ENCODE assay signal across 8 cellular contexts in genomic region chr6:157176-157575, GRCh38.
DNase-seq lines count a peak whose midpoint lies in the region; ATAC-seq and TF ChIP-seq lines count a peak whose summit lies in the region.
"Not testable (repeated sequence)": the region's sequence is repeated elsewhere in the genome, so short reads cannot be mapped to it uniquely, and the experiment has no call there.

No MANE protein-coding gene starts in this region.

- BruUV-seq in Panc1 (replicated peaks; lab: Mats Ljungman, UMichigan): not testable (repeated sequence)

- not testable (repeated sequence) for H3K27ac ChIP-seq in CD4-positive, alpha-beta T cell (ENCODE audit: low read depth, low read length); Panc1 (ENCODE audit: low read length); hepatocyte

- TF ChIP-seq CTCF in CD4-positive, alpha-beta T cell (IDR thresholded peaks at IDR 0.05): peak; percentile 58
- peak; percentile 17 for TF ChIP-seq CTCF in GM13976 (IDR thresholded peaks at IDR 0.05; ENCODE audit: borderline replicate concordance, control extremely low read depth, extremely low read depth, insufficient read depth, missing control alignments)
- peak; percentile 41 for TF ChIP-seq CTCF in Panc1 (IDR thresholded peaks at IDR 0.05)
- peak; percentile 72 for TF ChIP-seq CTCF in chondrocyte (IDR thresholded peaks at IDR 0.05)
- peak; percentile 34 for TF ChIP-seq CTCF in hepatocyte (IDR thresholded peaks at IDR 0.05; ENCODE audit: poor library complexity)

- DNase-seq in CD4-positive, alpha-beta T cell: peak in 1 of 10 experiments; percentile 11
- DNase-seq in GM13976 (ENCODE audit: low spot score); Panc1 (ENCODE audit: low read depth, low spot score); chondrocyte (ENCODE audit: low spot score); hepatocyte (ENCODE audit: low spot score); stimulated activated effector memory CD8-positive, alpha-beta T cell treated with anti-CD3 and anti-CD28 coated beads, Interleukin-12 subunit alpha, Interleukin-12 subunit beta, amount 100 ng/mL, for 72 hours (ENCODE audit: low spot score in 2 of 2): not testable (repeated sequence)
- peak; percentile 20 for DNase-seq in MV-4-11 (lab: John Stamatoyannopoulos, UW)
- peak; percentile 35 for DNase-seq in activated CD4-positive, alpha-beta memory T cell treated with anti-CD3 and anti-CD28 coated beads, Interleukin-2, amount 10 ng/mL, durations not matched to agents 7 days and 5 days

- H3K36me3 ChIP-seq in Panc1 (ENCODE audit: control insufficient read depth, insufficient read depth, low read length); hepatocyte (replicated peaks; ENCODE audit: insufficient read depth, low read depth): not testable (repeated sequence)

- not testable (repeated sequence) for H3K4me1 Mint-ChIP-seq in CD4-positive, alpha-beta T cell (ENCODE audit: low read depth)
- H3K4me1 Mint-ChIP-seq in activated CD4-positive, alpha-beta memory T cell treated with anti-CD3 and anti-CD28 coated beads, Interleukin-2, amount 10 ng/mL, durations not matched to agents 7 days and 5 days: peaks cover 53% of the 10 kb centered on the region
- H3K4me1 Mint-ChIP-seq in chondrocyte (ENCODE audit: low read depth): peaks cover 15% of the 10 kb centered on the region
- H3K4me1 Mint-ChIP-seq in stimulated activated effector memory CD8-positive, alpha-beta T cell treated with anti-CD3 and anti-CD28 coated beads, Interleukin-12 subunit alpha, Interleukin-12 subunit beta, amount 100 ng/mL, for 72 hours: peaks cover 32% of the 10 kb centered on the region

- H3K9me3 ChIP-seq in CD4-positive, alpha-beta T cell (ENCODE audit: control insufficient read depth, low read length); Panc1 (ENCODE audit: control insufficient read depth, insufficient read depth, low read depth, low read length); hepatocyte (ENCODE audit: low read depth): not testable (repeated sequence)

- not testable (repeated sequence) for H2AFZ ChIP-seq in hepatocyte

- CTCF ChIA-PET in CD4-positive, alpha-beta T cell (lab: Charles Lee); Panc1 (lab: Charles Lee): not testable (repeated sequence)
- CTCF ChIA-PET in activated CD4-positive, alpha-beta memory T cell treated with anti-CD3 and anti-CD28 coated beads, Interleukin-2, amount 10 ng/mL, durations not matched to agents 7 days and 5 days (lab: Charles Lee): interaction anchor here (1.5 kb wide), 1 partner anchor 10 kb away, joined by 6 read pairs; no protein-coding TSS in a partner anchor

- POLR2A ChIA-PET in CD4-positive, alpha-beta T cell (lab: Charles Lee); Panc1 (lab: Charles Lee); activated CD4-positive, alpha-beta memory T cell treated with anti-CD3 and anti-CD28 coated beads, Interleukin-2, amount 10 ng/mL, durations not matched to agents 7 days and 5 days (lab: Charles Lee): not testable (repeated sequence)

- not testable (repeated sequence) for H3K4me1 ChIP-seq in Panc1 (ENCODE audit: control insufficient read depth, insufficient read depth, low read length); hepatocyte (ENCODE audit: insufficient read depth)

- intact Hi-C loops in CD4-positive, alpha-beta T cell (cut with DNase I, micrococcal nuclease); Panc1 (cut with micrococcal nuclease; ENCODE audit: unreplicated experiment): not testable (repeated sequence)

- not testable (repeated sequence) for H3K27ac Mint-ChIP-seq in CD4-positive, alpha-beta T cell; chondrocyte (ENCODE audit: unreplicated experiment)
- peak overlapping the region; percentile 3 for H3K27ac Mint-ChIP-seq in activated CD4-positive, alpha-beta memory T cell treated with anti-CD3 and anti-CD28 coated beads, Interleukin-2, amount 10 ng/mL, durations not matched to agents 7 days and 5 days
- H3K27ac Mint-ChIP-seq in stimulated activated effector memory CD8-positive, alpha-beta T cell treated with anti-CD3 and anti-CD28 coated beads, Interleukin-12 subunit alpha, Interleukin-12 subunit beta, amount 100 ng/mL, for 72 hours: peak overlapping the region; percentile 17

- H3K36me3 Mint-ChIP-seq in CD4-positive, alpha-beta T cell (ENCODE audit: low read depth); activated CD4-positive, alpha-beta memory T cell treated with anti-CD3 and anti-CD28 coated beads, Interleukin-2, amount 10 ng/mL, durations not matched to agents 7 days and 5 days (ENCODE audit: low read depth); chondrocyte (ENCODE audit: low read depth); stimulated activated effector memory CD8-positive, alpha-beta T cell treated with anti-CD3 and anti-CD28 coated beads, Interleukin-12 subunit alpha, Interleukin-12 subunit beta, amount 100 ng/mL, for 72 hours: not testable (repeated sequence)

- not testable (repeated sequence) for H3K79me2 ChIP-seq in hepatocyte

- H4K20me1 ChIP-seq in hepatocyte (ENCODE audit: insufficient read depth, poor library complexity, severe bottlenecking): not testable (repeated sequence)

- H3K9me2 ChIP-seq in hepatocyte (replicated peaks; ENCODE audit: insufficient read depth): not testable (repeated sequence)

- peaks cover 51% of the 10 kb centered on the region for H3K27me3 Mint-ChIP-seq in CD4-positive, alpha-beta T cell
- H3K27me3 Mint-ChIP-seq in activated CD4-positive, alpha-beta memory T cell treated with anti-CD3 and anti-CD28 coated beads, Interleukin-2, amount 10 ng/mL, durations not matched to agents 7 days and 5 days: peaks cover 52% of the 10 kb centered on the region
- peaks cover 56% of the 10 kb centered on the region for H3K27me3 Mint-ChIP-seq in chondrocyte (ENCODE audit: low read depth)

- not testable (repeated sequence) for H3K4me3 Mint-ChIP-seq in CD4-positive, alpha-beta T cell; activated CD4-positive, alpha-beta memory T cell treated with anti-CD3 and anti-CD28 coated beads, Interleukin-2, amount 10 ng/mL, durations not matched to agents 7 days and 5 days; chondrocyte (ENCODE audit: unreplicated experiment); stimulated activated effector memory CD8-positive, alpha-beta T cell treated with anti-CD3 and anti-CD28 coated beads, Interleukin-12 subunit alpha, Interleukin-12 subunit beta, amount 100 ng/mL, for 72 hours

- H3K9me3 Mint-ChIP-seq in CD4-positive, alpha-beta T cell; activated CD4-positive, alpha-beta memory T cell treated with anti-CD3 and anti-CD28 coated beads, Interleukin-2, amount 10 ng/mL, durations not matched to agents 7 days and 5 days; chondrocyte (ENCODE audit: low read depth); stimulated activated effector memory CD8-positive, alpha-beta T cell treated with anti-CD3 and anti-CD28 coated beads, Interleukin-12 subunit alpha, Interleukin-12 subunit beta, amount 100 ng/mL, for 72 hours: not testable (repeated sequence)

- H3K4me2 ChIP-seq in hepatocyte: not testable (repeated sequence)

- 52% methylated on average over 4 of the region's 4 CpGs for WGBS in hepatocyte (ENCODE audit: low lambda C conversion rate, missing lambda C conversion rate)

- not testable (repeated sequence) for H3K4me3 ChIP-seq in Panc1 (ENCODE audit: low read depth in 2 of 2, low read length in 2 of 2); hepatocyte

- ATAC-seq in CD4-positive, alpha-beta T cell (ENCODE audit: poor library complexity); Panc1; stimulated activated effector memory CD8-positive, alpha-beta T cell treated with anti-CD3 and anti-CD28 coated beads, Interleukin-12 subunit alpha, Interleukin-12 subunit beta, amount 100 ng/mL, for 72 hours: not testable (repeated sequence)

- in situ Hi-C loops in GM13976 (cut with MboI; ENCODE audit: low sequenced_read_pairs, unreplicated experiment); Panc1 (cut with HindIII; ENCODE audit: low pct_unique_long_range_greater_than_20kb, low sequenced_read_pairs): not testable (repeated sequence)

- peaks cover 10% of the 10 kb centered on the region for H3K27me3 ChIP-seq in CD4-positive, alpha-beta T cell (ENCODE audit: control insufficient read depth, insufficient read depth, low read length)
- H3K27me3 ChIP-seq in Panc1 (ENCODE audit: control insufficient read depth, insufficient read depth, low read length); hepatocyte: not testable (repeated sequence)

Comparison
In these comparisons a context has a peak if more than half of its experiments do, and no peak if none do; other contexts are left out.
1. CTCF ChIP-seq: peak in every context shown above with its lines; median percentile 72 in chondrocyte; 58 in CD4-positive, alpha-beta T cell; 41 in Panc1; 34 in hepatocyte; 17 in GM13976.